1 cellular context compared by ENCODE assay signal in the genomic region with DNA sequence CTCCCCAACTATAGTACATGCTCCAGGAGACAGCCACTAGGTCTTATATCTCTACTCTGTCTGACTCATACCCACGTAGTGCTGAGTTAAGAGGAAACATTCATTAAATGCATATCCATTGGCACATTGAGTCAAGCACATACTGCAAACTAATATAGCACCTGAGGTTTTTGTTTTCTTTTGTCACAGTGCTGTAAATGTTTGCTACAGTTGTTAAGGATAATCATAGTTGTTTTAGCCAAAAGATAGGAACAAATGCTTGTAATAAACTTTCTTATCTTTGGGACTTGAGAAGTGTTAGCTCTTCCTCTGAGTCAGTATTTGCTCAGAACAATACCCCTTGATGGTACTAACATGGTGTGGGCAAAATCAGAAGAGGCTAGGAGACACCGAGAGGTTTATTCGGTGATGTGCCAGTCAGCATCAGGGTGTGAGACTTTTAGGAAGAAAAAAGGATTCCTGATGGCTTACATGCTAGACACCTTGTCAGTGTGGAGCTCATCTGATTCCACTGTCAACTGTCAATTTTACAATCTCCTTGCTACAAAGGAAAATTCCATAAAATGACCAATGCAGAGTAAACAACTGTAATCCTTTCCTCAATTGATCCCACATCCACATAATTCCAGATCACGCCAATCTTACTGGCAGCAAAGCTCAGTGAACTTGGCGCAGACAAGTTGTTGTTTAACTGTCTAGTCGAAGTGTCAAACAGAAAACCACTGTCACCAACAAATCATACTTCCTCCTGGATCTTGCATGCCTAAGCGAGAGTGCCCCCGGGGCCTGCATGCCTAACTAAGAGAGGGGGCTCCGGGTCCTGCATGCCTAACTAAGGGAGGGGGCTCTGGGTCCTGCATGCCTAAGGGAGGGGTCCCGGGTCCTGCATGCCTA.
TF ChIP-seq lines count a peak whose summit lies in the region.

No MANE protein-coding gene starts in this region.

TF ChIP-seq in HepG2, 621 proteins besides CTCF, POLR2A, EP300 and RAD21 (continued from another document and continues in another):
- TF ChIP-seq, protein P1, sequence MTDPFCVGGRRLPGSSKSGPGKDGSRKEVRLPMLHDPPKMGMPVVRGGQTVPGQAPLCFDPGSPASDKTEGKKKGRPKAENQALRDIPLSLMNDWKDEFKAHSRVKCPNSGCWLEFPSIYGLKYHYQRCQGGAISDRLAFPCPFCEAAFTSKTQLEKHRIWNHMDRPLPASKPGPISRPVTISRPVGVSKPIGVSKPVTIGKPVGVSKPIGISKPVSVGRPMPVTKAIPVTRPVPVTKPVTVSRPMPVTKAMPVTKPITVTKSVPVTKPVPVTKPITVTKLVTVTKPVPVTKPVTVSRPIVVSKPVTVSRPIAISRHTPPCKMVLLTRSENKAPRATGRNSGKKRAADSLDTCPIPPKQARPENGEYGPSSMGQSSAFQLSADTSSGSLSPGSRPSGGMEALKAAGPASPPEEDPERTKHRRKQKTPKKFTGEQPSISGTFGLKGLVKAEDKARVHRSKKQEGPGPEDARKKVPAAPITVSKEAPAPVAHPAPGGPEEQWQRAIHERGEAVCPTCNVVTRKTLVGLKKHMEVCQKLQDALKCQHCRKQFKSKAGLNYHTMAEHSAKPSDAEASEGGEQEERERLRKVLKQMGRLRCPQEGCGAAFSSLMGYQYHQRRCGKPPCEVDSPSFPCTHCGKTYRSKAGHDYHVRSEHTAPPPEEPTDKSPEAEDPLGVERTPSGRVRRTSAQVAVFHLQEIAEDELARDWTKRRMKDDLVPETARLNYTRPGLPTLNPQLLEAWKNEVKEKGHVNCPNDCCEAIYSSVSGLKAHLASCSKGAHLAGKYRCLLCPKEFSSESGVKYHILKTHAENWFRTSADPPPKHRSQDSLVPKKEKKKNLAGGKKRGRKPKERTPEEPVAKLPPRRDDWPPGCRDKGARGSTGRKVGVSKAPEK (CRISPR knock-in tag; IDR thresholded peaks at IDR 0.05; ENCODE audit: borderline replicate concordance) = no peak
- TF ChIP-seq ZNF709 (CRISPR knock-in tag; IDR thresholded peaks at IDR 0.05) (no peak), RCOR2 (CRISPR knock-in tag; IDR thresholded peaks at IDR 0.05) (no peak), ZNF607 (CRISPR knock-in tag; IDR thresholded peaks at IDR 0.05; ENCODE audit: borderline replicate concordance) (no peak), PTBP1 (IDR thresholded peaks at IDR 0.05; ENCODE audit: low read depth, low read length, poor library complexity, severe bottlenecking) (no peak), ZNF501 (CRISPR knock-in tag; IDR thresholded peaks at IDR 0.05) (no peak), KDM1A (CRISPR knock-in tag; IDR thresholded peaks at IDR 0.05) (no peak), NR2F6 (IDR thresholded peaks at IDR 0.05) (peak; percentile 50), NR2F6 (CRISPR knock-in tag; IDR thresholded peaks at IDR 0.05) (peak; percentile 43; the same call in 1 of the 2 replicates), NFIC (IDR thresholded peaks at IDR 0.05; ENCODE audit: low read length) (peak; percentile 43; the same call in 1 of the 2 replicates), ZNF724P (CRISPR knock-in tag; IDR thresholded peaks at IDR 0.05; ENCODE audit: borderline replicate concordance) (no peak), ZNF674 (CRISPR knock-in tag; IDR thresholded peaks at IDR 0.05; ENCODE audit: low read depth) (no peak), MIER3 (CRISPR knock-in tag; IDR thresholded peaks at IDR 0.05; ENCODE audit: borderline replicate concordance) (peak; percentile 60; the same call in 1 of the 2 replicates), GATAD2A (CRISPR knock-in tag; IDR thresholded peaks at IDR 0.05) (peak; percentile 88), IKZF1 (IDR thresholded peaks at IDR 0.05) (no peak), XBP1 (CRISPR knock-in tag; IDR thresholded peaks at IDR 0.05) (no peak), GATA4 (IDR thresholded peaks at IDR 0.05; ENCODE audit: borderline replicate concordance, low read depth) (peak; percentile 54; the same call in 1 of the 2 replicates), FOXP1 (IDR thresholded peaks at IDR 0.05) (no peak), FOXP1 (CRISPR knock-in tag; IDR thresholded peaks at IDR 0.05) (0 out of 2 replicates have a peak, but pooled peaks have one; percentile 38), ZBTB7A (CRISPR knock-in tag; IDR thresholded peaks at IDR 0.05) (peak; percentile 95), SALL2 (CRISPR knock-in tag; IDR thresholded peaks at IDR 0.05) (peak; percentile 45; the same call in 1 of the 2 replicates), ZSCAN25 (CRISPR knock-in tag; IDR thresholded peaks at IDR 0.05) (no peak), HNRNPK (IDR thresholded peaks at IDR 0.05; ENCODE audit: low read depth, low read length, poor library complexity, severe bottlenecking) (no peak), ZBTB3 (CRISPR knock-in tag; IDR thresholded peaks at IDR 0.05; ENCODE audit: borderline replicate concordance, low read depth) (no peak), FOXM1 (CRISPR knock-in tag; IDR thresholded peaks at IDR 0.05) (no peak), NFE2 (CRISPR knock-in tag; IDR thresholded peaks at IDR 0.05) (no peak), RARA (CRISPR knock-in tag; IDR thresholded peaks at IDR 0.05) (peak; percentile 67), PAF1 (CRISPR knock-in tag; IDR thresholded peaks at IDR 0.05) (no peak), MBD4 (IDR thresholded peaks at IDR 0.05; ENCODE audit: borderline replicate concordance, low read length) (no peak), KLF11 (CRISPR knock-in tag; IDR thresholded peaks at IDR 0.05) (no peak), MAFK (conservative IDR thresholded peaks at IDR 0.05 in 1 of 2, IDR thresholded peaks at IDR 0.05 in 1 of 2; ENCODE audit: low read length in 2 of 2) (no peak), NR2F2 (IDR thresholded peaks at IDR 0.05; ENCODE audit: borderline replicate concordance, low read depth) (no peak)
- TF ChIP-seq, protein P2, sequence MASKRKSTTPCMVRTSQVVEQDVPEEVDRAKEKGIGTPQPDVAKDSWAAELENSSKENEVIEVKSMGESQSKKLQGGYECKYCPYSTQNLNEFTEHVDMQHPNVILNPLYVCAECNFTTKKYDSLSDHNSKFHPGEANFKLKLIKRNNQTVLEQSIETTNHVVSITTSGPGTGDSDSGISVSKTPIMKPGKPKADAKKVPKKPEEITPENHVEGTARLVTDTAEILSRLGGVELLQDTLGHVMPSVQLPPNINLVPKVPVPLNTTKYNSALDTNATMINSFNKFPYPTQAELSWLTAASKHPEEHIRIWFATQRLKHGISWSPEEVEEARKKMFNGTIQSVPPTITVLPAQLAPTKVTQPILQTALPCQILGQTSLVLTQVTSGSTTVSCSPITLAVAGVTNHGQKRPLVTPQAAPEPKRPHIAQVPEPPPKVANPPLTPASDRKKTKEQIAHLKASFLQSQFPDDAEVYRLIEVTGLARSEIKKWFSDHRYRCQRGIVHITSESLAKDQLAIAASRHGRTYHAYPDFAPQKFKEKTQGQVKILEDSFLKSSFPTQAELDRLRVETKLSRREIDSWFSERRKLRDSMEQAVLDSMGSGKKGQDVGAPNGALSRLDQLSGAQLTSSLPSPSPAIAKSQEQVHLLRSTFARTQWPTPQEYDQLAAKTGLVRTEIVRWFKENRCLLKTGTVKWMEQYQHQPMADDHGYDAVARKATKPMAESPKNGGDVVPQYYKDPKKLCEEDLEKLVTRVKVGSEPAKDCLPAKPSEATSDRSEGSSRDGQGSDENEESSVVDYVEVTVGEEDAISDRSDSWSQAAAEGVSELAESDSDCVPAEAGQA (IDR thresholded peaks at IDR 0.05; ENCODE audit: low read depth) = no peak
- TF ChIP-seq, protein P2 (CRISPR knock-in tag; IDR thresholded peaks at IDR 0.05; ENCODE audit: borderline replicate concordance) = no peak
- TF ChIP-seq, protein P3, sequence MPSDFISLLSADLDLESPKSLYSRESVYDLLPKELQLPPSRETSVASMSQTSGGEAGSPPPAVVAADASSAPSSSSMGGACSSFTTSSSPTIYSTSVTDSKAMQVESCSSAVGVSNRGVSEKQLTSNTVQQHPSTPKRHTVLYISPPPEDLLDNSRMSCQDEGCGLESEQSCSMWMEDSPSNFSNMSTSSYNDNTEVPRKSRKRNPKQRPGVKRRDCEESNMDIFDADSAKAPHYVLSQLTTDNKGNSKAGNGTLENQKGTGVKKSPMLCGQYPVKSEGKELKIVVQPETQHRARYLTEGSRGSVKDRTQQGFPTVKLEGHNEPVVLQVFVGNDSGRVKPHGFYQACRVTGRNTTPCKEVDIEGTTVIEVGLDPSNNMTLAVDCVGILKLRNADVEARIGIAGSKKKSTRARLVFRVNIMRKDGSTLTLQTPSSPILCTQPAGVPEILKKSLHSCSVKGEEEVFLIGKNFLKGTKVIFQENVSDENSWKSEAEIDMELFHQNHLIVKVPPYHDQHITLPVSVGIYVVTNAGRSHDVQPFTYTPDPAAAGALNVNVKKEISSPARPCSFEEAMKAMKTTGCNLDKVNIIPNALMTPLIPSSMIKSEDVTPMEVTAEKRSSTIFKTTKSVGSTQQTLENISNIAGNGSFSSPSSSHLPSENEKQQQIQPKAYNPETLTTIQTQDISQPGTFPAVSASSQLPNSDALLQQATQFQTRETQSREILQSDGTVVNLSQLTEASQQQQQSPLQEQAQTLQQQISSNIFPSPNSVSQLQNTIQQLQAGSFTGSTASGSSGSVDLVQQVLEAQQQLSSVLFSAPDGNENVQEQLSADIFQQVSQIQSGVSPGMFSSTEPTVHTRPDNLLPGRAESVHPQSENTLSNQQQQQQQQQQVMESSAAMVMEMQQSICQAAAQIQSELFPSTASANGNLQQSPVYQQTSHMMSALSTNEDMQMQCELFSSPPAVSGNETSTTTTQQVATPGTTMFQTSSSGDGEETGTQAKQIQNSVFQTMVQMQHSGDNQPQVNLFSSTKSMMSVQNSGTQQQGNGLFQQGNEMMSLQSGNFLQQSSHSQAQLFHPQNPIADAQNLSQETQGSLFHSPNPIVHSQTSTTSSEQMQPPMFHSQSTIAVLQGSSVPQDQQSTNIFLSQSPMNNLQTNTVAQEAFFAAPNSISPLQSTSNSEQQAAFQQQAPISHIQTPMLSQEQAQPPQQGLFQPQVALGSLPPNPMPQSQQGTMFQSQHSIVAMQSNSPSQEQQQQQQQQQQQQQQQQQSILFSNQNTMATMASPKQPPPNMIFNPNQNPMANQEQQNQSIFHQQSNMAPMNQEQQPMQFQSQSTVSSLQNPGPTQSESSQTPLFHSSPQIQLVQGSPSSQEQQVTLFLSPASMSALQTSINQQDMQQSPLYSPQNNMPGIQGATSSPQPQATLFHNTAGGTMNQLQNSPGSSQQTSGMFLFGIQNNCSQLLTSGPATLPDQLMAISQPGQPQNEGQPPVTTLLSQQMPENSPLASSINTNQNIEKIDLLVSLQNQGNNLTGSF (CRISPR knock-in tag; IDR thresholded peaks at IDR 0.05) = no peak
- TF ChIP-seq, protein P4, sequence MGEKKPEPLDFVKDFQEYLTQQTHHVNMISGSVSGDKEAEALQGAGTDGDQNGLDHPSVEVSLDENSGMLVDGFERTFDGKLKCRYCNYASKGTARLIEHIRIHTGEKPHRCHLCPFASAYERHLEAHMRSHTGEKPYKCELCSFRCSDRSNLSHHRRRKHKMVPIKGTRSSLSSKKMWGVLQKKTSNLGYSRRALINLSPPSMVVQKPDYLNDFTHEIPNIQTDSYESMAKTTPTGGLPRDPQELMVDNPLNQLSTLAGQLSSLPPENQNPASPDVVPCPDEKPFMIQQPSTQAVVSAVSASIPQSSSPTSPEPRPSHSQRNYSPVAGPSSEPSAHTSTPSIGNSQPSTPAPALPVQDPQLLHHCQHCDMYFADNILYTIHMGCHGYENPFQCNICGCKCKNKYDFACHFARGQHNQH (CRISPR knock-in tag; IDR thresholded peaks at IDR 0.05) = 0 out of 2 replicates have a peak, but pooled peaks have one; percentile 30
- TF ChIP-seq, protein P5, sequence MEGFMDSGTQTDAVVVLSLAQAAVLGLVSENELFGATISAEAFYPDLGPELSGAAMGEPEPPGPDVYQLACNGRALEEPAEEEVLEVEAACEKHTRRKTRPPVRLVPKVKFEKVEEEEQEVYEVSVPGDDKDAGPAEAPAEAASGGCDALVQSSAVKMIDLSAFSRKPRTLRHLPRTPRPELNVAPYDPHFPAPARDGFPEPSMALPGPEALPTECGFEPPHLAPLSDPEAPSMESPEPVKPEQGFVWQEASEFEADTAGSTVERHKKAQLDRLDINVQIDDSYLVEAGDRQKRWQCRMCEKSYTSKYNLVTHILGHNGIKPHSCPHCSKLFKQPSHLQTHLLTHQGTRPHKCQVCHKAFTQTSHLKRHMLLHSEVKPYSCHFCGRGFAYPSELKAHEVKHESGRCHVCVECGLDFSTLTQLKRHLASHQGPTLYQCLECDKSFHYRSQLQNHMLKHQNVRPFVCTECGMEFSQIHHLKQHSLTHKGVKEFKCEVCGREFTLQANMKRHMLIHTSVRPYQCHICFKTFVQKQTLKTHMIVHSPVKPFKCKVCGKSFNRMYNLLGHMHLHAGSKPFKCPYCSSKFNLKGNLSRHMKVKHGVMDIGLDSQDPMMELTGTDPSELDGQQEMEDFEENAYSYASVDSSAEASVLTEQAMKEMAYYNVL (CRISPR knock-in tag; IDR thresholded peaks at IDR 0.05; ENCODE audit: borderline replicate concordance) = 0 out of 2 replicates have a peak, but pooled peaks have one; percentile 67
- TF ChIP-seq, protein P6, sequence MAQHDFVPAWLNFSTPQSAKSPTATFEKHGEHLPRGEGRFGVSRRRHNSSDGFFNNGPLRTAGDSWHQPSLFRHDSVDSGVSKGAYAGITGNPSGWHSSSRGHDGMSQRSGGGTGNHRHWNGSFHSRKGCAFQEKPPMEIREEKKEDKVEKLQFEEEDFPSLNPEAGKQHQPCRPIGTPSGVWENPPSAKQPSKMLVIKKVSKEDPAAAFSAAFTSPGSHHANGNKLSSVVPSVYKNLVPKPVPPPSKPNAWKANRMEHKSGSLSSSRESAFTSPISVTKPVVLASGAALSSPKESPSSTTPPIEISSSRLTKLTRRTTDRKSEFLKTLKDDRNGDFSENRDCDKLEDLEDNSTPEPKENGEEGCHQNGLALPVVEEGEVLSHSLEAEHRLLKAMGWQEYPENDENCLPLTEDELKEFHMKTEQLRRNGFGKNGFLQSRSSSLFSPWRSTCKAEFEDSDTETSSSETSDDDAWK (CRISPR knock-in tag; IDR thresholded peaks at IDR 0.05) = no peak
- TF ChIP-seq, protein P7, sequence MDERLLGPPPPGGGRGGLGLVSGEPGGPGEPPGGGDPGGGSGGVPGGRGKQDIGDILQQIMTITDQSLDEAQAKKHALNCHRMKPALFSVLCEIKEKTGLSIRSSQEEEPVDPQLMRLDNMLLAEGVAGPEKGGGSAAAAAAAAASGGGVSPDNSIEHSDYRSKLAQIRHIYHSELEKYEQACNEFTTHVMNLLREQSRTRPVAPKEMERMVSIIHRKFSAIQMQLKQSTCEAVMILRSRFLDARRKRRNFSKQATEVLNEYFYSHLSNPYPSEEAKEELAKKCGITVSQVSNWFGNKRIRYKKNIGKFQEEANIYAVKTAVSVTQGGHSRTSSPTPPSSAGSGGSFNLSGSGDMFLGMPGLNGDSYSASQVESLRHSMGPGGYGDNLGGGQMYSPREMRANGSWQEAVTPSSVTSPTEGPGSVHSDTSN (CRISPR knock-in tag; IDR thresholded peaks at IDR 0.05) = peak; percentile 49; the same call in 1 of the 2 replicates
